In genomic region chr17:51119415-51120356, GRCh38 we compare ENCODE assay signal across 8 cellular contexts. TPM values are rescaled to one million over a fixed set of nuclear protein-coding genes. Genes with fewer than 3 reads are reported as not detected.
DNase-seq lines count a peak whose midpoint lies in the region; ATAC-seq, FAIRE-seq and TF ChIP-seq lines count a peak whose summit lies in the region.

No MANE protein-coding gene starts in this region.

- peak overlapping the region; percentile 91 for H3K27ac Mint-ChIP-seq in activated naive CD8-positive, alpha-beta T cell treated with anti-CD3 and anti-CD28 coated beads, Interleukin-2, amount 50 U/mL, for 24 hours

- DNase-seq in CD1c-positive myeloid dendritic cell (ENCODE audit: extremely low spot score) (peak; percentile 73), GM19239 (ENCODE audit: insufficient read length, low spot score) (peak; percentile 23), RWPE2 (ENCODE audit: low spot score) (peak; percentile 66), Right ventricle myocardium inferior (ENCODE audit: missing footprints) (peak; percentile 86), osteoblast (ENCODE audit: insufficient read length, low spot score, missing footprints) (peak; percentile 92), vagina (ENCODE audit: extremely low spot score in 2 of 2) (peak in 1 of 2 donors; percentile 90)
- DNase-seq in activated naive CD8-positive, alpha-beta T cell treated with anti-CD3 and anti-CD28 coated beads, Interleukin-2, amount 50 U/mL, for 24 hours, result peak; percentile 55

- TF ChIP-seq CTCF in RWPE2 (IDR thresholded peaks at IDR 0.05; ENCODE audit: poor library complexity, severe bottlenecking) (peak; percentile 32), osteoblast (IDR thresholded peaks at IDR 0.05; ENCODE audit: extremely low read depth, low read depth, low read length) (no peak), vagina (IDR thresholded peaks at IDR 0.05) (no peak)

- peak overlapping the region; percentile 96 for H3K4me2 ChIP-seq in osteoblast (ENCODE audit: insufficient read depth, low read length)

- no peak for TF ChIP-seq POLR2A in vagina (IDR thresholded peaks at IDR 0.05)

- peak overlapping the region; percentile 92 for H3K4me3 Mint-ChIP-seq in activated naive CD8-positive, alpha-beta T cell treated with anti-CD3 and anti-CD28 coated beads, Interleukin-2, amount 50 U/mL, for 24 hours

- H3K4me3 ChIP-seq in RWPE2 (ENCODE audit: severe bottlenecking) (peak overlapping the region; percentile 75), osteoblast (ENCODE audit: insufficient read depth, low read length) (peak overlapping the region; percentile 99), vagina (peak overlapping the region; percentile 84 to 96)

- peak overlapping the region; percentile 80 for H2AFZ ChIP-seq in osteoblast (ENCODE audit: low read length)

- H3K9me3 ChIP-seq in RWPE2 (ENCODE audit: severe bottlenecking) (no peaks in the 10 kb centered on the region), osteoblast (ENCODE audit: low read depth, low read length) (no peaks in the 10 kb centered on the region), vagina (no peaks in the 10 kb centered on the region)

- H3K27ac ChIP-seq in RWPE2 (ENCODE audit: poor library complexity, severe bottlenecking), result peak overlapping the region; percentile 95
- H3K27ac ChIP-seq in osteoblast (ENCODE audit: low read depth, low read length), result peak overlapping the region; percentile 93
- H3K27ac ChIP-seq in vagina, result peak overlapping the region; percentile 100

- peaks cover 1% of the 10 kb centered on the region for H3K36me3 Mint-ChIP-seq in activated naive CD8-positive, alpha-beta T cell treated with anti-CD3 and anti-CD28 coated beads, Interleukin-2, amount 50 U/mL, for 24 hours (ENCODE audit: low read depth)

- FAIRE-seq in GM19239 (lab: Jason Lieb, UNC), result no peak

- peaks cover 65% of the 10 kb centered on the region for H3K4me1 Mint-ChIP-seq in activated naive CD8-positive, alpha-beta T cell treated with anti-CD3 and anti-CD28 coated beads, Interleukin-2, amount 50 U/mL, for 24 hours

- H4K20me1 ChIP-seq in osteoblast (ENCODE audit: insufficient read depth, low read length), result peaks cover 30% of the 10 kb centered on the region

- H3K36me3 ChIP-seq in RWPE2 (ENCODE audit: low read depth), result 0 out of 2 replicates have a peak, but pooled peaks cover 4% of the 10 kb centered on the region
- no peaks in the 10 kb centered on the region for H3K36me3 ChIP-seq in osteoblast (ENCODE audit: insufficient read depth, low read length)
- no peaks in the 10 kb centered on the region for H3K36me3 ChIP-seq in vagina

- peak; percentile 24 for ATAC-seq in HG03342 (IDR thresholded peaks at IDR 0.05; ENCODE audit: unreplicated experiment)
- peak; percentile 53 for ATAC-seq in RWPE2 (ENCODE audit: low read depth)
- ATAC-seq in activated naive CD8-positive, alpha-beta T cell treated with anti-CD3 and anti-CD28 coated beads, Interleukin-2, amount 50 U/mL, for 24 hours, result peak; percentile 10
- peak; percentile 17 for ATAC-seq in Right ventricle myocardium inferior

- no peaks in the 10 kb centered on the region for H3K27me3 Mint-ChIP-seq in activated naive CD8-positive, alpha-beta T cell treated with anti-CD3 and anti-CD28 coated beads, Interleukin-2, amount 50 U/mL, for 24 hours

- H3K27me3 ChIP-seq in RWPE2 (ENCODE audit: insufficient read depth, poor library complexity, severe bottlenecking) (no peaks in the 10 kb centered on the region), osteoblast (ENCODE audit: insufficient read depth, low read length) (no peaks in the 10 kb centered on the region), vagina (no peaks in the 10 kb centered on the region)

- intact Hi-C loops in Right ventricle myocardium inferior (cut with DNase I), result no loop called here
- intact Hi-C loops in vagina (cut with DNase I), result no loop called here

- H3K9me3 Mint-ChIP-seq in activated naive CD8-positive, alpha-beta T cell treated with anti-CD3 and anti-CD28 coated beads, Interleukin-2, amount 50 U/mL, for 24 hours, result no peaks in the 10 kb centered on the region

- H3K79me2 ChIP-seq in osteoblast (ENCODE audit: insufficient read depth, low read length), result peaks cover 59% of the 10 kb centered on the region

- H3K4me1 ChIP-seq in RWPE2 (ENCODE audit: insufficient read depth, poor library complexity, severe bottlenecking) (peaks cover 17% of the 10 kb centered on the region), osteoblast (ENCODE audit: insufficient read depth, low read length) (peaks cover 34% of the 10 kb centered on the region), vagina (peaks cover 34% of the 10 kb centered on the region)

RNA-seq across cellular contexts. Expression of gene SPAG9, which starts 1.0 kb away (rescaled TPM):
- total RNA-seq in Right ventricle myocardium inferior, result 49.4 TPM
- total RNA-seq in osteoblast, result 175 and 192 TPM in 2 replicates
- total RNA-seq in vagina, result 92.6 TPM

RNA-seq across cellular contexts. Expression of gene NME1, which starts 33.7 kb away (rescaled TPM):
- total RNA-seq in Right ventricle myocardium inferior (18.8 TPM), osteoblast (53.6 and 58.6 TPM in 2 replicates), vagina (50.8 TPM)

RNA-seq across cellular contexts. Expression of gene NME2, which starts 46.5 kb away (rescaled TPM):
- 278 TPM for total RNA-seq in Right ventricle myocardium inferior
- total RNA-seq in osteoblast, result 512 and 524 TPM in 2 replicates
- 468 TPM for total RNA-seq in vagina
